Comparison of ENCODE assay signal across 11 cellular contexts in the genomic region with DNA sequence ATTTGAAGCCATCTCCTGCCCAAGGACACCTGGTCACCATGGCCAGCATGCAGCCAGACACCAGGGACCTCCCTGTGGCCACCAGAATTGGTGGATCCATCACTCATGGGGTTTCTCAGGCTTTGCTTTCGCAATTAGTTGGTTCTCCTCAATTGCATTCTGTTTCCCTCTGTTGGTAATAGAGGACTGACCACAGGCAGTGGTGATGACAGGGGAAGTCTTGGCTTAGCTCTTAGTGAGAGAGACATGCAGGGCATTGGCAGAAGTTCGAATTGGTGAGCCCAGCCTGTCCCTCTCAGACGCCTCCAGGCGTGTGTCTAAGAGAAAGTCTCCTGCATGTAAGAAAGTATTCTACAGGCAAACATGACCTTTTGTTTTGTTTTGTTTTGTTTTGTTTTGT.
DNase-seq lines count a peak whose midpoint lies in the region; TF ChIP-seq lines count a peak whose summit lies in the region.
"Had no signal": no experiment of that assay in that cellular context is flagged by ENCODE, and none has a peak within 500 bp of the region (broad histone marks: within the 10 kb centered on the region; RNA-seq: fewer than 3 reads in every experiment).

No MANE protein-coding gene starts in this region.

- H3K4me3 ChIP-seq in AG10803 (ENCODE audit: low read length) (no peak overlapping the region), astrocyte of the cerebellum (ENCODE audit: low read depth, low read length) (no peak overlapping the region)
- H3K4me3 ChIP-seq: body of pancreas, heart right ventricle had no signal

- in situ Hi-C loops in KBM-7 (cut with MboI; ENCODE audit: low pct_unique_long_range_greater_than_20kb, low sequenced_read_pairs) (no loop called here), astrocyte of the cerebellum (cut with HindIII; ENCODE audit: low sequenced_read_pairs) (no loop called here)

- DNase-seq in AG10803 (ENCODE audit: low read depth) (peak; percentile 87), KBM-7 (peak; percentile 28), astrocyte of the cerebellum (ENCODE audit: low read depth) (peak; percentile 20), medulla oblongata (ENCODE audit: extremely low spot score) (peak; percentile 58), NCI-H524 treated with DMSO at 0.1 percent for 48 hours (lab: John Stamatoyannopoulos, UW) (no peak), HuH-7.5 (ENCODE audit: low spot score) (no peak), superior temporal gyrus (ENCODE audit: extremely low spot score) (no peak)
- no peak for DNase-seq in stimulated activated naive CD4-positive, alpha-beta T cell treated with Interleukin-2 at 50 U/mL for 16 hours (lab: John Stamatoyannopoulos, UW)
- DNase-seq: activated CD4-positive, alpha-beta T cell treated with anti-CD3 and anti-CD28 coated beads, Interleukin-2, amount 10 ng/mL, durations not matched to agents 24 days and 14 days had no signal

- no peak for TF ChIP-seq CTCF in AG10803 (conservative IDR thresholded peaks at IDR 0.05; ENCODE audit: low read length)
- no peak for TF ChIP-seq CTCF in astrocyte of the cerebellum (IDR thresholded peaks at IDR 0.05; ENCODE audit: low read depth, low read length, missing control alignments)

Comparison
In these comparisons a context has a peak if more than half of its experiments do, and no peak if none do; other contexts are left out.
1. DNase-seq: peak in AG10803 (single experiment), KBM-7 (single experiment), astrocyte of the cerebellum (single experiment) and medulla oblongata (single experiment); none in NCI-H524 treated with DMSO at 0.1 percent for 48 hours (single experiment), HuH-7.5 (single experiment), stimulated activated naive CD4-positive, alpha-beta T cell treated with Interleukin-2 at 50 U/mL for 16 hours (single experiment) and superior temporal gyrus (single experiment).